Comparison of ENCODE assay signal across 22 cellular contexts in the genomic region with DNA sequence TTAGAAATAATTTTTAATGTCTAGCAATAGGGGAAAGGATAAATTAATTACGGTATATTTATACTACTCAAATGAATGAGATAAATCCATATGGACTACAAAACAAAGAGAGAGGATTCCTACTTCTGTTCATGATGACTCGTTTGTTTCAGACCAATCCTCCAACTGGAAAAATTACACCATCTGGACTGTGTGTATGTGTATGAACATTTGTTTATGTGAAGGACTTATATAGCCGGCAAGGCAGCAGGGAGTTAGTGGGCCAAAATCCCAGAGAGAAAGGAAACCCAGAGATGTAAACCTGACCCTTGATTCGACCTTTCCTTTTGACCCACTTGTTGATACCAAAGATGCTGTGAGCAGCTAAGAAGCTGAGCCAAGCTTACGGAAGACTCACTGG. TPM values are rescaled to one million over a fixed set of nuclear protein-coding genes. Genes with fewer than 3 reads are reported as not detected.
"Had no signal": no experiment of that assay in that cellular context is flagged by ENCODE, and none has a peak within 500 bp of the region (broad histone marks: within the 10 kb centered on the region; RNA-seq: fewer than 3 reads in every experiment).

No MANE protein-coding gene starts in this region.

- H3K27ac ChIP-seq: brain microvascular endothelial cell, left ventricle myocardium inferior, neutrophil, tibial artery, uterus had no signal

- H3K27me3 ChIP-seq: brain microvascular endothelial cell, neutrophil, tibial artery, uterus had no signal

- H3K36me3 ChIP-seq: brain microvascular endothelial cell, left ventricle myocardium inferior, neutrophil, tibial artery, uterus had no signal

- H3K9me3 ChIP-seq: left ventricle myocardium inferior, neutrophil, tibial artery, uterus had no signal

- DNase-seq: activated B cell treated with CpG ODN at 0.5 μM for 24 hours; activated CD4-positive, alpha-beta T cell treated with anti-CD3 and anti-CD28 coated beads, Interleukin-2, amount 10 ng/mL, durations not matched to agents 24 days and 14 days; activated CD8-positive, alpha-beta memory T cell treated with anti-CD3 and anti-CD28 coated beads, Interleukin-2, amount 50 U/mL, for 48 hours; activated gamma-delta T cell treated with Interleukin-2 at 50 U/mL for 16 hours; activated T-cell treated with anti-CD3 and anti-CD28 coated beads, Interleukin-2, amount 50 U/mL, for 72 hours; brain microvascular endothelial cell; cerebellar nuclear complex; hypothalamus; left ventricle myocardium inferior; naive thymus-derived CD8-positive, alpha-beta T cell; posterior cingulate gyrus; retina; stimulated activated CD4-positive, alpha-beta T cell treated with anti-CD3 and anti-CD28 coated beads, Interleukin-2, amount 100 ng/mL, for 48 hours; T-helper 17 cell; tibial artery; uterus had no signal

- H3K4me1 ChIP-seq: left ventricle myocardium inferior, uterus had no signal

- H3K4me3 ChIP-seq: left ventricle myocardium inferior, tibial artery, uterus had no signal

RNA-seq across cellular contexts. Expression of a gene that starts 20.1 kb away (rescaled TPM):
- total RNA-seq: activated B cell treated with CpG ODN at 0.5 μM for 24 hours; activated CD4-positive, alpha-beta T cell treated with anti-CD3 and anti-CD28 coated beads, Interleukin-2, amount 10 ng/mL, durations not matched to agents 24 days and 14 days; epithelial cell of proximal tubule; glomerular endothelial cell; kidney epithelial cell; mucosa of gallbladder; naive thymus-derived CD8-positive, alpha-beta T cell; skeletal muscle tissue; T-helper 17 cell had no signal
- polyA plus RNA-seq: naive thymus-derived CD8-positive, alpha-beta T cell had no signal
